Comparison of ENCODE assay signal across 11 cellular contexts in genomic region chr12:113997365-113997764, GRCh38.
"Had no signal": no experiment of that assay in that cellular context is flagged by ENCODE, and none has a peak within 500 bp of the region (broad histone marks: within the 10 kb centered on the region; RNA-seq: fewer than 3 reads in every experiment).

No MANE protein-coding gene starts in this region.

- H3K27ac Mint-ChIP-seq: activated naive CD4-positive, alpha-beta T cell treated with anti-CD3 and anti-CD28 coated beads, Interleukin-2, amount 10 ng/mL, durations not matched to agents 7 days and 5 days; activated T-helper 17 cell treated with anti-CD3 and anti-CD28 coated beads, Interleukin-2, amount 50 U/mL, for 72 hours; immature natural killer cell; mesothelial cell of epicardium; type B pancreatic cell had no signal

- ATAC-seq: activated T-helper 17 cell treated with anti-CD3 and anti-CD28 coated beads, Interleukin-2, amount 50 U/mL, for 72 hours; foreskin keratinocyte; left cardiac atrium; lower lobe of right lung had no signal

- DNase-seq: activated naive CD4-positive, alpha-beta T cell treated with anti-CD3 and anti-CD28 coated beads, Interleukin-2, amount 10 ng/mL, durations not matched to agents 7 days and 5 days; activated T-cell treated with anti-CD3 and anti-CD28 coated beads for 4 hours; adrenal gland; foreskin keratinocyte; immature natural killer cell; left cardiac atrium; lower lobe of right lung; T-helper 9 cell had no signal

- H3K4me3 Mint-ChIP-seq: activated naive CD4-positive, alpha-beta T cell treated with anti-CD3 and anti-CD28 coated beads, Interleukin-2, amount 10 ng/mL, durations not matched to agents 7 days and 5 days; activated T-helper 17 cell treated with anti-CD3 and anti-CD28 coated beads, Interleukin-2, amount 50 U/mL, for 72 hours; immature natural killer cell; mesothelial cell of epicardium; type B pancreatic cell had no signal

- H3K9me3 Mint-ChIP-seq: activated naive CD4-positive, alpha-beta T cell treated with anti-CD3 and anti-CD28 coated beads, Interleukin-2, amount 10 ng/mL, durations not matched to agents 7 days and 5 days; activated T-helper 17 cell treated with anti-CD3 and anti-CD28 coated beads, Interleukin-2, amount 50 U/mL, for 72 hours; immature natural killer cell; mesothelial cell of epicardium; type B pancreatic cell had no signal

- H3K4me1 Mint-ChIP-seq: activated naive CD4-positive, alpha-beta T cell treated with anti-CD3 and anti-CD28 coated beads, Interleukin-2, amount 10 ng/mL, durations not matched to agents 7 days and 5 days; activated T-helper 17 cell treated with anti-CD3 and anti-CD28 coated beads, Interleukin-2, amount 50 U/mL, for 72 hours; immature natural killer cell had no signal

- H3K36me3 Mint-ChIP-seq: activated naive CD4-positive, alpha-beta T cell treated with anti-CD3 and anti-CD28 coated beads, Interleukin-2, amount 10 ng/mL, durations not matched to agents 7 days and 5 days; immature natural killer cell; mesothelial cell of epicardium; type B pancreatic cell had no signal
